In genomic region chr1:247406014-247406656, GRCh38 we compare ENCODE assay signal across 19 cellular contexts. TPM values are rescaled to one million over a fixed set of nuclear protein-coding genes. Genes with fewer than 3 reads are reported as not detected.
DNase-seq lines count a peak whose midpoint lies in the region; ATAC-seq lines count a peak whose summit lies in the region.
"Had no signal": no experiment of that assay in that cellular context is flagged by ENCODE, and none has a peak within 500 bp of the region (broad histone marks: within the 10 kb centered on the region; RNA-seq: fewer than 3 reads in every experiment).

No MANE protein-coding gene starts in this region.

- H3K27ac ChIP-seq in CD8-positive, alpha-beta memory T cell (ENCODE audit: low read depth, low read length), result no peak overlapping the region
- H3K27ac ChIP-seq: A549, C4-2B, GM23248, SJSA1 had no signal

- H3K9me3 Mint-ChIP-seq in activated naive CD4-positive, alpha-beta T cell treated with anti-CD3 and anti-CD28 coated beads, Interleukin-2, amount 50 U/mL, for 24 hours, result no peaks in the 10 kb centered on the region
- H3K9me3 Mint-ChIP-seq in CD8-positive, alpha-beta memory T cell, result no peaks in the 10 kb centered on the region
- H3K9me3 Mint-ChIP-seq in activated CD8-positive, alpha-beta T cell treated with anti-CD3 and anti-CD28 coated beads, Interleukin-2, amount 10 ng/mL, durations not matched to agents 7 days and 5 days (ENCODE audit: insufficient read depth), result no peaks in the 10 kb centered on the region
- no peaks in the 10 kb centered on the region for H3K9me3 Mint-ChIP-seq in naive thymus-derived CD8-positive, alpha-beta T cell
- H3K9me3 Mint-ChIP-seq in stimulated activated memory B cell treated with anti-CD40 and anti-IgM and Interleukin-4, amounts not matched to agents 10 μg/mL and 1 μg/mL and 100 μg/mL, for 72 hours, result no peaks in the 10 kb centered on the region
- H3K9me3 Mint-ChIP-seq in activated CD8-positive, alpha-beta memory T cell treated with anti-CD3 and anti-CD28 coated beads, Interleukin-2, amount 10 ng/mL, durations not matched to agents 7 days and 5 days (ENCODE audit: low read depth), result no peaks in the 10 kb centered on the region

- H3K27ac Mint-ChIP-seq in activated naive CD4-positive, alpha-beta T cell treated with anti-CD3 and anti-CD28 coated beads, Interleukin-2, amount 50 U/mL, for 24 hours, result no peak overlapping the region
- peak overlapping the region in 7 of 8 donors; percentile 45 to 95 (median 90) for H3K27ac Mint-ChIP-seq in CD8-positive, alpha-beta memory T cell
- H3K27ac Mint-ChIP-seq in activated CD8-positive, alpha-beta T cell treated with anti-CD3 and anti-CD28 coated beads, Interleukin-2, amount 10 ng/mL, durations not matched to agents 7 days and 5 days, result peak overlapping the region; percentile 90
- H3K27ac Mint-ChIP-seq in naive thymus-derived CD8-positive, alpha-beta T cell, result peak overlapping the region in 9 of 10 donors; percentile 81 to 96 (median 91)
- H3K27ac Mint-ChIP-seq in stimulated activated memory B cell treated with anti-CD40 and anti-IgM and Interleukin-4, amounts not matched to agents 10 μg/mL and 1 μg/mL and 100 μg/mL, for 72 hours, result no peak overlapping the region
- H3K27ac Mint-ChIP-seq in activated CD8-positive, alpha-beta memory T cell treated with anti-CD3 and anti-CD28 coated beads, Interleukin-2, amount 10 ng/mL, durations not matched to agents 7 days and 5 days, result no peak overlapping the region

- no peak overlapping the region for H3K4me3 ChIP-seq in CD8-positive, alpha-beta memory T cell (ENCODE audit: low read length)
- H3K4me3 ChIP-seq: A549, GM23248, MG63, SJSA1 had no signal

- no peaks in the 10 kb centered on the region for H3K9me3 ChIP-seq in CD8-positive, alpha-beta memory T cell (ENCODE audit: low read length)
- H3K9me3 ChIP-seq: MG63, SJSA1 had no signal

- H3K27me3 Mint-ChIP-seq in activated naive CD4-positive, alpha-beta T cell treated with anti-CD3 and anti-CD28 coated beads, Interleukin-2, amount 50 U/mL, for 24 hours, result no peaks in the 10 kb centered on the region
- peaks cover 0 to 1% of the 10 kb centered on the region in 2 donors for H3K27me3 Mint-ChIP-seq in CD8-positive, alpha-beta memory T cell
- H3K27me3 Mint-ChIP-seq in activated CD8-positive, alpha-beta T cell treated with anti-CD3 and anti-CD28 coated beads, Interleukin-2, amount 10 ng/mL, durations not matched to agents 7 days and 5 days (ENCODE audit: low read depth), result peaks cover 2% of the 10 kb centered on the region
- H3K27me3 Mint-ChIP-seq in naive thymus-derived CD8-positive, alpha-beta T cell, result no peaks in the 10 kb centered on the region
- no peaks in the 10 kb centered on the region for H3K27me3 Mint-ChIP-seq in stimulated activated memory B cell treated with anti-CD40 and anti-IgM and Interleukin-4, amounts not matched to agents 10 μg/mL and 1 μg/mL and 100 μg/mL, for 72 hours
- peaks cover 47% of the 10 kb centered on the region for H3K27me3 Mint-ChIP-seq in activated CD8-positive, alpha-beta memory T cell treated with anti-CD3 and anti-CD28 coated beads, Interleukin-2, amount 10 ng/mL, durations not matched to agents 7 days and 5 days

- H3K27me3 ChIP-seq in CD8-positive, alpha-beta memory T cell (ENCODE audit: insufficient read depth, low read length, poor library complexity, severe bottlenecking), result no peaks in the 10 kb centered on the region
- H3K27me3 ChIP-seq: MG63, SJSA1 had no signal

- H3K36me3 ChIP-seq in CD8-positive, alpha-beta memory T cell (ENCODE audit: insufficient read depth, low read length), result no peaks in the 10 kb centered on the region
- H3K36me3 ChIP-seq: MG63, SJSA1 had no signal

- peaks cover 35% of the 10 kb centered on the region for H3K4me1 ChIP-seq in CD8-positive, alpha-beta memory T cell (ENCODE audit: insufficient read depth, low read length)
- H3K4me1 ChIP-seq: A549, SJSA1 had no signal

- ATAC-seq in activated CD8-positive, alpha-beta T cell treated with anti-CD3 and anti-CD28 coated beads, Interleukin-2, amount 10 ng/mL, durations not matched to agents 7 days and 5 days, result no peak
- ATAC-seq in naive thymus-derived CD8-positive, alpha-beta T cell, result no peak
- ATAC-seq in stimulated activated memory B cell treated with anti-CD40 and anti-IgM and Interleukin-4, amounts not matched to agents 10 μg/mL and 1 μg/mL and 100 μg/mL, for 72 hours, result no peak
- ATAC-seq in activated CD8-positive, alpha-beta memory T cell treated with anti-CD3 and anti-CD28 coated beads, Interleukin-2, amount 10 ng/mL, durations not matched to agents 7 days and 5 days, result no peak
- ATAC-seq: A549 had no signal

- H3K4me3 Mint-ChIP-seq in activated naive CD4-positive, alpha-beta T cell treated with anti-CD3 and anti-CD28 coated beads, Interleukin-2, amount 50 U/mL, for 24 hours, result peak overlapping the region; percentile 75
- H3K4me3 Mint-ChIP-seq in CD8-positive, alpha-beta memory T cell, result peak overlapping the region in 2 of 7 donors; percentile 43 to 84
- no peak overlapping the region for H3K4me3 Mint-ChIP-seq in activated CD8-positive, alpha-beta T cell treated with anti-CD3 and anti-CD28 coated beads, Interleukin-2, amount 10 ng/mL, durations not matched to agents 7 days and 5 days
- peak overlapping the region in 3 of 10 donors; percentile 18 to 79 (median 61) for H3K4me3 Mint-ChIP-seq in naive thymus-derived CD8-positive, alpha-beta T cell
- H3K4me3 Mint-ChIP-seq in stimulated activated memory B cell treated with anti-CD40 and anti-IgM and Interleukin-4, amounts not matched to agents 10 μg/mL and 1 μg/mL and 100 μg/mL, for 72 hours, result no peak overlapping the region
- H3K4me3 Mint-ChIP-seq in activated CD8-positive, alpha-beta memory T cell treated with anti-CD3 and anti-CD28 coated beads, Interleukin-2, amount 10 ng/mL, durations not matched to agents 7 days and 5 days, result no peak overlapping the region

- H3K4me1 Mint-ChIP-seq in activated naive CD4-positive, alpha-beta T cell treated with anti-CD3 and anti-CD28 coated beads, Interleukin-2, amount 50 U/mL, for 24 hours, result peaks cover 41% of the 10 kb centered on the region
- H3K4me1 Mint-ChIP-seq in CD8-positive, alpha-beta memory T cell, result peaks cover 33 to 45% (median 39%) of the 10 kb centered on the region in 3 donors
- H3K4me1 Mint-ChIP-seq in activated CD8-positive, alpha-beta T cell treated with anti-CD3 and anti-CD28 coated beads, Interleukin-2, amount 10 ng/mL, durations not matched to agents 7 days and 5 days (ENCODE audit: low read depth), result peaks cover 38% of the 10 kb centered on the region
- H3K4me1 Mint-ChIP-seq in naive thymus-derived CD8-positive, alpha-beta T cell, result peaks cover 24 to 49% (median 38%) of the 10 kb centered on the region in 4 donors
- H3K4me1 Mint-ChIP-seq in stimulated activated memory B cell treated with anti-CD40 and anti-IgM and Interleukin-4, amounts not matched to agents 10 μg/mL and 1 μg/mL and 100 μg/mL, for 72 hours, result peaks cover 42% of the 10 kb centered on the region
- peaks cover 33% of the 10 kb centered on the region for H3K4me1 Mint-ChIP-seq in activated CD8-positive, alpha-beta memory T cell treated with anti-CD3 and anti-CD28 coated beads, Interleukin-2, amount 10 ng/mL, durations not matched to agents 7 days and 5 days

- POLR2A ChIA-PET in CD8-positive, alpha-beta memory T cell (lab: Charles Lee), result no interaction called here
- POLR2A ChIA-PET in activated CD8-positive, alpha-beta T cell treated with anti-CD3 and anti-CD28 coated beads, Interleukin-2, amount 10 ng/mL, durations not matched to agents 7 days and 5 days (lab: Charles Lee), result no interaction called here
- POLR2A ChIA-PET in naive thymus-derived CD8-positive, alpha-beta T cell (lab: Charles Lee), result interaction anchor here (1.4 kb wide), 1 partner anchor 10 kb away, joined by 4 read pairs; the partner anchor contains the start of gene NLRP3

- CTCF ChIA-PET in CD8-positive, alpha-beta memory T cell (lab: Charles Lee), result interaction anchor here (1.5 kb wide), 2 partner anchors 12 to 16 kb away, joined by 3 to 4 read pairs; no protein-coding TSS in a partner anchor
- CTCF ChIA-PET in activated CD8-positive, alpha-beta T cell treated with anti-CD3 and anti-CD28 coated beads, Interleukin-2, amount 10 ng/mL, durations not matched to agents 7 days and 5 days (lab: Charles Lee), result no interaction called here
- CTCF ChIA-PET in activated CD8-positive, alpha-beta memory T cell treated with anti-CD3 and anti-CD28 coated beads, Interleukin-2, amount 10 ng/mL, durations not matched to agents 7 days and 5 days (lab: Charles Lee), result no interaction called here

- no peaks in the 10 kb centered on the region for H3K36me3 Mint-ChIP-seq in activated naive CD4-positive, alpha-beta T cell treated with anti-CD3 and anti-CD28 coated beads, Interleukin-2, amount 50 U/mL, for 24 hours
- no peaks in the 10 kb centered on the region for H3K36me3 Mint-ChIP-seq in CD8-positive, alpha-beta memory T cell
- peaks cover 3% of the 10 kb centered on the region for H3K36me3 Mint-ChIP-seq in activated CD8-positive, alpha-beta T cell treated with anti-CD3 and anti-CD28 coated beads, Interleukin-2, amount 10 ng/mL, durations not matched to agents 7 days and 5 days (ENCODE audit: low read depth)
- H3K36me3 Mint-ChIP-seq in naive thymus-derived CD8-positive, alpha-beta T cell, result no peaks in the 10 kb centered on the region
- no peaks in the 10 kb centered on the region for H3K36me3 Mint-ChIP-seq in stimulated activated memory B cell treated with anti-CD40 and anti-IgM and Interleukin-4, amounts not matched to agents 10 μg/mL and 1 μg/mL and 100 μg/mL, for 72 hours
- H3K36me3 Mint-ChIP-seq in activated CD8-positive, alpha-beta memory T cell treated with anti-CD3 and anti-CD28 coated beads, Interleukin-2, amount 10 ng/mL, durations not matched to agents 7 days and 5 days, result no peaks in the 10 kb centered on the region

- no peak for DNase-seq in activated naive CD4-positive, alpha-beta T cell treated with Interleukin-2 at 50 U/mL for 16 hours
- no peak for DNase-seq in CD8-positive, alpha-beta memory T cell
- no peak for DNase-seq in activated CD8-positive, alpha-beta T cell treated with anti-CD3 and anti-CD28 coated beads, Interleukin-2, amount 10 ng/mL, durations not matched to agents 7 days and 5 days
- DNase-seq in naive thymus-derived CD8-positive, alpha-beta T cell, result no peak
- no peak for DNase-seq in activated CD8-positive, alpha-beta memory T cell treated with anti-CD3 and anti-CD28 coated beads, Interleukin-2, amount 10 ng/mL, durations not matched to agents 7 days and 5 days
- DNase-seq in mucosa of gallbladder (ENCODE audit: low spot score), result no peak
- DNase-seq: DMS79, GM23248, MG63, NCI-H1092, NCI-H146, NCI-H2081 treated with DMSO at 0.1 percent for 48 hours, NCI-H510A treated with DMSO at 0.1 percent for 48 hours, NCI-H82 had no signal

RNA-seq across cellular contexts. Expression of gene NLRP3, which starts 9.8 kb away (rescaled TPM):
- total RNA-seq in CD8-positive, alpha-beta memory T cell, result 1 to 10 TPM; 1.8 to 2.6 TPM
- 3.0 TPM for polyA plus RNA-seq in CD8-positive, alpha-beta memory T cell
- total RNA-seq in activated CD8-positive, alpha-beta T cell treated with anti-CD3 and anti-CD28 coated beads, Interleukin-2, amount 10 ng/mL, durations not matched to agents 7 days and 5 days, result 1 to 10 TPM; 4.5 to 4.7 TPM
- total RNA-seq in naive thymus-derived CD8-positive, alpha-beta T cell, result 1 to 10 TPM; 2.6 to 3.2 TPM
- 1 to 10 TPM in 2 of 3 donors, under 1 TPM in 1; 0.42 to 2.4 (median 1.8) TPM for polyA plus RNA-seq in naive thymus-derived CD8-positive, alpha-beta T cell
- total RNA-seq in activated CD8-positive, alpha-beta memory T cell treated with anti-CD3 and anti-CD28 coated beads, Interleukin-2, amount 10 ng/mL, durations not matched to agents 7 days and 5 days, result under 1 TPM; 0.33 to 0.44 TPM
- 5.6 TPM for total RNA-seq in mucosa of gallbladder
- polyA plus RNA-seq: A549 had no signal

RNA-seq across cellular contexts. Expression of gene OR2B11, which starts 51.8 kb away (rescaled TPM):
- not detected for total RNA-seq in CD8-positive, alpha-beta memory T cell
- polyA plus RNA-seq in CD8-positive, alpha-beta memory T cell, result not detected
- total RNA-seq in activated CD8-positive, alpha-beta T cell treated with anti-CD3 and anti-CD28 coated beads, Interleukin-2, amount 10 ng/mL, durations not matched to agents 7 days and 5 days, result not detected
- not detected for total RNA-seq in naive thymus-derived CD8-positive, alpha-beta T cell
- not detected for polyA plus RNA-seq in naive thymus-derived CD8-positive, alpha-beta T cell
- not detected for total RNA-seq in activated CD8-positive, alpha-beta memory T cell treated with anti-CD3 and anti-CD28 coated beads, Interleukin-2, amount 10 ng/mL, durations not matched to agents 7 days and 5 days
- total RNA-seq in mucosa of gallbladder, result not detected
- total RNA-seq: GM23248, SJSA1 had no signal
- polyA plus RNA-seq: A549, GM23248 had no signal

Comparison
In these comparisons a context has a peak if more than half of its experiments do, and no peak if none do; other contexts are left out.
1. H3K27ac Mint-ChIP-seq: peak in CD8-positive, alpha-beta memory T cell (7 of 8), activated CD8-positive, alpha-beta T cell treated with anti-CD3 and anti-CD28 coated beads, Interleukin-2, amount 10 ng/mL, durations not matched to agents 7 days and 5 days (single experiment) and naive thymus-derived CD8-positive, alpha-beta T cell (9 of 10); none in activated naive CD4-positive, alpha-beta T cell treated with anti-CD3 and anti-CD28 coated beads, Interleukin-2, amount 50 U/mL, for 24 hours (single experiment), stimulated activated memory B cell treated with anti-CD40 and anti-IgM and Interleukin-4, amounts not matched to agents 10 μg/mL and 1 μg/mL and 100 μg/mL, for 72 hours (single experiment) and activated CD8-positive, alpha-beta memory T cell treated with anti-CD3 and anti-CD28 coated beads, Interleukin-2, amount 10 ng/mL, durations not matched to agents 7 days and 5 days (single experiment).